22 cellular contexts compared by ENCODE assay signal in genomic region chr3:115861166-115861733, GRCh38.
DNase-seq lines count a peak whose midpoint lies in the region; ATAC-seq and TF ChIP-seq lines count a peak whose summit lies in the region.
"Had no signal": no experiment of that assay in that cellular context is flagged by ENCODE, and none has a peak within 500 bp of the region (broad histone marks: within the 10 kb centered on the region; RNA-seq: fewer than 3 reads in every experiment).

No MANE protein-coding gene starts in this region.

- TF ChIP-seq CTCF in Panc1 (IDR thresholded peaks at IDR 0.05), result peak; percentile 31
- TF ChIP-seq CTCF in fibroblast of villous mesenchyme (IDR thresholded peaks at IDR 0.05; ENCODE audit: insufficient read depth, low read depth, low read length), result peak; percentile 35

- in situ Hi-C loops in Panc1 (cut with HindIII; ENCODE audit: low pct_unique_long_range_greater_than_20kb, low sequenced_read_pairs), result no loop called here

- H3K9me3 ChIP-seq in Panc1 (ENCODE audit: control insufficient read depth, insufficient read depth, low read depth, low read length), result no peaks in the 10 kb centered on the region
- H3K9me3 ChIP-seq: Caco-2, heart right ventricle had no signal

- CTCF ChIA-PET in Panc1 (lab: Charles Lee), result no interaction called here

- H3K4me1 ChIP-seq in Panc1 (ENCODE audit: control insufficient read depth, insufficient read depth, low read length), result no peaks in the 10 kb centered on the region
- H3K4me1 ChIP-seq: Caco-2 had no signal

- no peak overlapping the region for H3K27ac ChIP-seq in Panc1 (ENCODE audit: low read length)
- H3K27ac ChIP-seq: 22Rv1, heart right ventricle had no signal

- no peaks in the 10 kb centered on the region for H3K36me3 ChIP-seq in Panc1 (ENCODE audit: control insufficient read depth, insufficient read depth, low read length)
- H3K36me3 ChIP-seq: heart right ventricle had no signal

- DNase-seq in NCI-H82 (lab: John Stamatoyannopoulos, UW) (peak; percentile 9), NCI-H82 treated with DMSO at 0.1 percent for 48 hours (lab: John Stamatoyannopoulos, UW; ENCODE audit: unreplicated experiment) (no peak), Panc1 (ENCODE audit: low read depth, low spot score) (no peak), fibroblast of villous mesenchyme (ENCODE audit: low read depth) (no peak), NOMO-1 (lab: John Stamatoyannopoulos, UW; ENCODE audit: unreplicated experiment in 2 of 2) (no peak), NCI-H526 (lab: John Stamatoyannopoulos, UW) (no peak)
- no peak for DNase-seq in activated effector memory CD4-positive, alpha-beta T cell treated with anti-CD3 and anti-CD28 coated beads, Interleukin-2, amount 50 U/mL, for 16 hours
- DNase-seq: activated CD4-positive, alpha-beta T cell treated with anti-CD3 and anti-CD28 coated beads for 36 hours; activated naive CD8-positive, alpha-beta T cell treated with anti-CD3 and anti-CD28 coated beads for 36 hours; Caco-2; DND-41; effector memory CD4-positive, alpha-beta T cell; heart right ventricle; Kasumi-1; left ventricle myocardium superior; NCI-H1092; NCI-H2029 treated with DMSO at 0.1 percent for 48 hours; SHP77; stimulated activated CD4-positive, alpha-beta T cell treated with anti-CD3 and anti-CD28 coated beads, Interleukin-4, amount 100 ng/mL, for 24 hours; trophoblast cell had no signal

- BruUV-seq in Panc1 (replicated peaks; lab: Mats Ljungman, UMichigan), result no TSS peak

- intact Hi-C loops in Panc1 (cut with micrococcal nuclease; ENCODE audit: unreplicated experiment), result no loop called here

- POLR2A ChIA-PET in Panc1 (lab: Charles Lee), result no interaction called here

- no peak for ATAC-seq in Panc1
- no peak for ATAC-seq in GM19397 (IDR thresholded peaks at IDR 0.05; ENCODE audit: unreplicated experiment)
- ATAC-seq: activated CD4-positive, alpha-beta T cell treated with anti-CD3 and anti-CD28 coated beads for 36 hours; heart right ventricle; left ventricle myocardium superior had no signal

- no peaks in the 10 kb centered on the region for H3K27me3 ChIP-seq in Panc1 (ENCODE audit: control insufficient read depth, insufficient read depth, low read length)

- H3K4me3 ChIP-seq in Panc1 (ENCODE audit: low read depth in 2 of 2, low read length in 2 of 2) (no peak overlapping the region), fibroblast of villous mesenchyme (ENCODE audit: low read depth, low read length) (no peak overlapping the region)
- H3K4me3 ChIP-seq: heart right ventricle had no signal
